8 cellular contexts compared by ENCODE assay signal in the genomic region with DNA sequence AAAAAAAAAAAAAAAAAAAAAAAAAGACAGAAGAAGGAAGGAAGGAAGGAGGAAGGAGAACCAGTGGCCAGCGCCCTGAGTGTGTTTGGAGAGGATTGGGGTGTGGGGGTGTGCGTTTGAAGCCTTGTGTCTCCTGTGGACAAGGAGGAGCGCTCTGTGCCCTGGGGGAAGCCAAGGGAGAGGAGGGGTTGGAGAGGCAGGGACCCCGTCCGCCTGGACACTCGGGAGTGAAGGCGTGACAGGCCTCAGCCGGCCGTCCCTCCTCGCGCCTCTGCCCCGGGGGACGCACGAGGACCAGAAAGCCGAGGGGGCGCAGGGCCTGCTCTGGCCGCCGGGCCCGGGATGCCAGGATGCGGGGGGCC. TPM values are rescaled to one million over a fixed set of nuclear protein-coding genes. Genes with fewer than 3 reads are reported as not detected.
A peak's percentile ranks its signal among the peaks of the same experiment; 100 is the strongest.
DNase-seq lines count a peak whose midpoint lies in the region; ATAC-seq and TF ChIP-seq lines count a peak whose summit lies in the region.

No MANE protein-coding gene starts in this region.

- no peak for TF ChIP-seq CTCF in dorsolateral prefrontal cortex (IDR thresholded peaks at IDR 0.05 in 54 of 56, conservative IDR thresholded peaks at IDR 0.05 in 2 of 56; ENCODE audit: low read depth in 1 of 56, partially characterized antibody in 56 of 56)
- TF ChIP-seq CTCF in natural killer cell (IDR thresholded peaks at IDR 0.05), result no peak

- H3K9me3 ChIP-seq in HUES64 (ENCODE audit: insufficient read depth, low read depth, low read length), result 0 out of 2 replicates have a peak, but pooled peaks cover 4% of the 10 kb centered on the region

- H3K4me1 ChIP-seq in HUES64 (ENCODE audit: insufficient read depth, low read length), result no peaks in the 10 kb centered on the region; the same call in 1 of the 2 replicates

- H3K4me3 ChIP-seq in HUES64 (ENCODE audit: low read length) (peak overlapping the region; percentile 65), dorsolateral prefrontal cortex (peak overlapping the region; percentile 26 to 71 (median 55))

- H3K9me3 Mint-ChIP-seq in natural killer cell, result no peaks in the 10 kb centered on the region

- H3K36me3 ChIP-seq in HUES64 (ENCODE audit: insufficient read depth, low read length), result no peaks in the 10 kb centered on the region

- peak overlapping the region; percentile 85 to 89 for H3K27ac Mint-ChIP-seq in natural killer cell

- H3K27me3 Mint-ChIP-seq in natural killer cell (ENCODE audit: low read depth in 2 of 2), result no peaks in the 10 kb centered on the region

- H3K4me1 Mint-ChIP-seq in natural killer cell, result peaks cover 19 to 28% of the 10 kb centered on the region in 2 donors

- DNase-seq in dorsolateral prefrontal cortex (no peak), natural killer cell (no peak), SHP77 (lab: John Stamatoyannopoulos, UW) (no peak), NCI-H2081 treated with DMSO at 0.1 percent for 48 hours (lab: John Stamatoyannopoulos, UW) (no peak), HT-29 (ENCODE audit: low spot score) (no peak)

- ATAC-seq in GM18498 (IDR thresholded peaks at IDR 0.05; ENCODE audit: unreplicated experiment) (peak; percentile 7), natural killer cell (peak; percentile 11 to 15 (median 14)), HG02938 (IDR thresholded peaks at IDR 0.05; ENCODE audit: unreplicated experiment) (no peak)

- H3K36me3 Mint-ChIP-seq in natural killer cell, result no peaks in the 10 kb centered on the region

- H3K27me3 ChIP-seq in HUES64 (ENCODE audit: insufficient read depth, low read length) (peaks cover 24% of the 10 kb centered on the region), dorsolateral prefrontal cortex (no peaks in the 10 kb centered on the region)

- WGBS in HUES64, result 60% methylated on average over 20 of the region's 20 CpGs

- intact Hi-C loops in dorsolateral prefrontal cortex (cut with DNase I), result no loop called here
- intact Hi-C loops in natural killer cell (cut with micrococcal nuclease), result loop anchor here (5.0 kb wide), 1 partner anchor 143 kb away; no protein-coding TSS in a partner anchor

- H3K4me3 Mint-ChIP-seq in natural killer cell, result peak overlapping the region; percentile 84

- H3K9ac ChIP-seq in HUES64 (ENCODE audit: low read depth, low read length), result peak overlapping the region; percentile 40; the same call in 1 of the 2 replicates

- no peak overlapping the region for H3K27ac ChIP-seq in HUES64 (ENCODE audit: low read depth, low read length)
- H3K27ac ChIP-seq in dorsolateral prefrontal cortex, result peak overlapping the region in 23 of 59 donors; percentile 19 to 85 (median 59)

RNA-seq across cellular contexts. Expression of a gene that starts 44.9 kb away (rescaled TPM):
- polyA plus RNA-seq in HUES64 (2013, experiment 1 of 2), result 5.4 TPM
- 8.2 TPM for polyA plus RNA-seq in HUES64 (2013, experiment 2 of 2)
- total RNA-seq in dorsolateral prefrontal cortex, result 10 to 100 TPM in 116 of 120 experiments, 1 to 10 TPM in 4; 7.8 to 24.8 (median 13.4) TPM
- total RNA-seq in natural killer cell, result 10 to 100 TPM; 45.6 to 71.2 (median 55.8) TPM
- 6.1 and 6.6 TPM in 2 replicates for total RNA-seq in HT-29 (2014; rRNA removed; shearing (Covaris generic))
